14 cellular contexts compared by ENCODE assay signal in the genomic region with DNA sequence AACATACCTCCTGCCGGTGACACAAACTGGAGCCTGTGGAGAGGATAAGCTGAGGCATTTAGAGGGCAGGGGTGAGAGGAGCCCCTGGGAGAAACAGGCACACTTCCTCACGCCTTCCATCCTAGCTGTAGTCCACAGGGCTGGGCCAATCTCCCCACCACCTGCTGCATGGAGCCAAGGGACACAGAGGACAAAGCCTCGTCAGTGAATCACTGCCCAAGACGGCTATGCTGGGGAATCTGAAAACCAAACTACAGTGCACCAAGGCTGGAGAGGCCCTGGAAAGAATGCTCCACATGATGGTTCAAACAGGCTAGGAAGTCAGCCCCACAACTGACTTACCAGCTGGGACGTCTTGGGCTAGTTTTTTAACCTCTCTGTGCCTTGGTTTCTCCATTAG. TPM values are rescaled to one million over a fixed set of nuclear protein-coding genes. Genes with fewer than 3 reads are reported as not detected.
DNase-seq lines count a peak whose midpoint lies in the region; TF ChIP-seq lines count a peak whose summit lies in the region.
"Had no signal": no experiment of that assay in that cellular context is flagged by ENCODE, and none has a peak within 500 bp of the region (broad histone marks: within the 10 kb centered on the region; RNA-seq: fewer than 3 reads in every experiment).

No MANE protein-coding gene starts in this region.

- H4K91ac ChIP-seq in trophoblast cell (ENCODE audit: low read depth, low read length), result no peak overlapping the region

- peak overlapping the region; percentile 58 for H3K4ac ChIP-seq in trophoblast cell (ENCODE audit: low read depth, low read length)

- H2BK5ac ChIP-seq in trophoblast cell (ENCODE audit: low read depth, low read length, poor library complexity), result no peak overlapping the region

- H3K23ac ChIP-seq in trophoblast cell (ENCODE audit: low read length), result no peak overlapping the region

- DNase-seq in HFFc6 (no peak), RWPE1 (ENCODE audit: low spot score) (no peak), epithelial cell of prostate (ENCODE audit: low read depth, low spot score) (no peak), trophoblast cell (no peak), NCI-H226 (no peak), brain microvascular endothelial cell (no peak), anterior cingulate cortex (lab: John Stamatoyannopoulos, UW) (no peak)
- no peak for DNase-seq in activated CD4-positive, alpha-beta T cell treated with anti-CD3 and anti-CD28 coated beads, Interleukin-2, amount 50 U/mL, for 4 hours
- DNase-seq: 8988T, AML-193, DMS53, GM23248, H7 had no signal

- H3K9me3 ChIP-seq in trophoblast cell (ENCODE audit: insufficient read depth, low read depth, low read length), result peaks cover 4% of the 10 kb centered on the region
- H3K9me3 ChIP-seq: BLaER1 had no signal

- no peak overlapping the region for H2AFZ ChIP-seq in trophoblast cell (ENCODE audit: insufficient read depth, low read length, poor library complexity)
- H2AFZ ChIP-seq: GM23248 had no signal

- no peak overlapping the region for H4K12ac ChIP-seq in trophoblast cell (ENCODE audit: low read depth, low read length)

- TF ChIP-seq CTCF in HFFc6 (IDR thresholded peaks at IDR 0.05), result no peak
- no peak for TF ChIP-seq CTCF in RWPE1 (conservative IDR thresholded peaks at IDR 0.05; ENCODE audit: low read depth)
- TF ChIP-seq CTCF in brain microvascular endothelial cell (IDR thresholded peaks at IDR 0.05; ENCODE audit: low read depth, low read length, missing control alignments), result no peak

- H3K4me1 Mint-ChIP-seq in HFFc6 (ENCODE audit: low read depth), result peaks cover 78% of the 10 kb centered on the region

- H2BK12ac ChIP-seq in trophoblast cell (ENCODE audit: low read length), result no peak overlapping the region

- no peak overlapping the region for H3K9ac ChIP-seq in trophoblast cell (ENCODE audit: low read length)
- H3K9ac ChIP-seq: BLaER1, GM23248 had no signal

- peaks cover 26% of the 10 kb centered on the region for H3K79me1 ChIP-seq in trophoblast cell (ENCODE audit: low read length)

- H3K27ac Mint-ChIP-seq in HFFc6, result peak overlapping the region; percentile 21

- CTCF ChIA-PET in RWPE1 (lab: Yijun Ruan, JAX), result interaction anchor here (0.8 kb wide), 1 partner anchor 12 kb away, joined by 4 read pairs; no protein-coding TSS in a partner anchor

- no peak overlapping the region for H3K4me3 Mint-ChIP-seq in HFFc6

- no peak overlapping the region for H3K4me3 ChIP-seq in trophoblast cell (ENCODE audit: low read depth, low read length)
- H3K4me3 ChIP-seq in brain microvascular endothelial cell (ENCODE audit: low read depth, low read length), result no peak overlapping the region
- H3K4me3 ChIP-seq: BLaER1, GM23248 had no signal

- H3K79me2 ChIP-seq in trophoblast cell (ENCODE audit: control insufficient read depth, insufficient read depth, low read length, poor library complexity), result peaks cover 21% of the 10 kb centered on the region

- no peak overlapping the region for H3K18ac ChIP-seq in trophoblast cell (ENCODE audit: low read length)

- H3K27me3 ChIP-seq in trophoblast cell (ENCODE audit: insufficient read depth, low read length), result no peaks in the 10 kb centered on the region
- H3K27me3 ChIP-seq in brain microvascular endothelial cell (replicated peaks), result no peaks in the 10 kb centered on the region
- H3K27me3 ChIP-seq: BLaER1 had no signal

- H4K8ac ChIP-seq in trophoblast cell (ENCODE audit: low read depth, low read length), result no peak overlapping the region

- H3K27ac ChIP-seq in RWPE1, result peak overlapping the region; percentile 54
- peak overlapping the region; percentile 97 for H3K27ac ChIP-seq in epithelial cell of prostate
- no peak overlapping the region for H3K27ac ChIP-seq in trophoblast cell (ENCODE audit: low read depth, low read length)
- H3K27ac ChIP-seq in brain microvascular endothelial cell, result no peak overlapping the region
- H3K27ac ChIP-seq: BLaER1, GM23248 had no signal

- H3K4me1 ChIP-seq in trophoblast cell (ENCODE audit: control insufficient read depth in 1 of 2, insufficient read depth in 2 of 2, low read length in 2 of 2), result peaks cover 40 to 43% of the 10 kb centered on the region in 2 experiments

- in situ Hi-C loops in brain microvascular endothelial cell (cut with HindIII; ENCODE audit: low pct_ligation_motif_present, low sequenced_read_pairs), result no loop called here

- POLR2A ChIA-PET in RWPE1 (lab: Yijun Ruan, JAX; ENCODE audit: low non-redundant PET), result no interaction called here

- H3K4me2 ChIP-seq in trophoblast cell (ENCODE audit: low read length), result no peak overlapping the region
- H3K4me2 ChIP-seq: BLaER1 had no signal

- H3K36me3 ChIP-seq in trophoblast cell (ENCODE audit: control insufficient read depth in 1 of 2, insufficient read depth in 2 of 2, low read length in 2 of 2), result peaks cover 34 to 43% of the 10 kb centered on the region in 2 experiments
- H3K36me3 ChIP-seq in brain microvascular endothelial cell (replicated peaks), result peaks cover 4% of the 10 kb centered on the region
- H3K36me3 ChIP-seq: BLaER1 had no signal

- no CpG with 5 or more reads among the region's 5 CpGs for WGBS in trophoblast cell (ENCODE audit: extremely low coverage, insufficient coverage, insufficient read length)

- no peak overlapping the region for H2AK5ac ChIP-seq in trophoblast cell (ENCODE audit: low read length)

- H3K9me3 Mint-ChIP-seq in HFFc6, result no peaks in the 10 kb centered on the region

- H3K14ac ChIP-seq in trophoblast cell (ENCODE audit: low read length), result no peak overlapping the region

- no peak overlapping the region for H2BK120ac ChIP-seq in trophoblast cell (ENCODE audit: insufficient read depth, low read length, poor library complexity)

- H3K27me3 Mint-ChIP-seq in HFFc6 (ENCODE audit: insufficient read depth), result peaks cover 3% of the 10 kb centered on the region

- H3K36me3 Mint-ChIP-seq in HFFc6 (ENCODE audit: low read depth), result peaks cover 22% of the 10 kb centered on the region

RNA-seq across cellular contexts. Expression of gene SHB, which starts 57.0 kb away (rescaled TPM):
- 10 to 100 TPM; 26.8 to 29.8 (median 28.6) TPM for total RNA-seq in HFFc6 (2021; fragmentation: NEBNext Ultra II Directional; extraction: Animal tissue kit (Norgen Biotek cat#: 25700))
- 21.8 and 22.1 TPM in 2 replicates for polyA plus RNA-seq in trophoblast cell (2013)

Comparison
In these comparisons a context has a peak if more than half of its experiments do, and no peak if none do; other contexts are left out.
1. H3K27ac ChIP-seq: peak in RWPE1 (single experiment) and epithelial cell of prostate (single experiment); none in trophoblast cell (single experiment) and brain microvascular endothelial cell (single experiment).